In genomic region chr3:37163262-37164020, GRCh38 we compare ENCODE assay signal across 8 cellular contexts. TPM values are rescaled to one million over a fixed set of nuclear protein-coding genes. Genes with fewer than 3 reads are reported as not detected.
DNase-seq lines count a peak whose midpoint lies in the region; ATAC-seq and TF ChIP-seq lines count a peak whose summit lies in the region.

No MANE protein-coding gene starts in this region.

- DNase-seq in GM03348 (ENCODE audit: low spot score) (peak; percentile 79), HFFc6 (peak; percentile 64), memory B cell (ENCODE audit: low spot score in 2 of 2) (no peak), coronary artery (ENCODE audit: low spot score) (no peak), Right ventricle myocardium inferior (ENCODE audit: missing footprints) (no peak)
- peak; percentile 50 to 67 for DNase-seq in activated CD4-positive, alpha-beta T cell treated with anti-CD3 and anti-CD28 coated beads, Interleukin-2, amount 50 U/mL, for 48 hours
- no peak for DNase-seq in activated CD4-positive, CD25-positive, alpha-beta regulatory T cell (lab: John Stamatoyannopoulos, UW)

- TF ChIP-seq CTCF in HFFc6 (IDR thresholded peaks at IDR 0.05): no peak
- TF ChIP-seq CTCF in coronary artery (IDR thresholded peaks at IDR 0.05): no peak

- intact Hi-C loops in Right ventricle myocardium inferior (cut with DNase I): no loop called here

- peak overlapping the region; percentile 63 for H3K4me3 Mint-ChIP-seq in HFFc6
- H3K4me3 Mint-ChIP-seq in memory B cell: no peak overlapping the region

- H3K27ac ChIP-seq in coronary artery: no peak overlapping the region

- ATAC-seq in memory B cell (ENCODE audit: low read depth) (no peak), GM19328 (IDR thresholded peaks at IDR 0.05; ENCODE audit: unreplicated experiment) (no peak), Right ventricle myocardium inferior (no peak)

- H3K27ac Mint-ChIP-seq in HFFc6: peak overlapping the region; percentile 89
- peak overlapping the region; percentile 64 for H3K27ac Mint-ChIP-seq in memory B cell

- no peak overlapping the region for H3K4me3 ChIP-seq in coronary artery

- H3K9me3 Mint-ChIP-seq in HFFc6 (no peaks in the 10 kb centered on the region), memory B cell (no peaks in the 10 kb centered on the region)

- peaks cover 59% of the 10 kb centered on the region for H3K4me1 Mint-ChIP-seq in HFFc6 (ENCODE audit: low read depth)
- peaks cover 14% of the 10 kb centered on the region for H3K4me1 Mint-ChIP-seq in memory B cell

- peaks cover 64% of the 10 kb centered on the region for H3K36me3 Mint-ChIP-seq in HFFc6 (ENCODE audit: low read depth)
- peaks cover 9% of the 10 kb centered on the region for H3K36me3 Mint-ChIP-seq in memory B cell

- no peaks in the 10 kb centered on the region; the same call in 1 of the 2 replicates for H3K27me3 Mint-ChIP-seq in HFFc6 (ENCODE audit: insufficient read depth)
- no peaks in the 10 kb centered on the region for H3K27me3 Mint-ChIP-seq in memory B cell

RNA-seq across cellular contexts. Expression of gene LRRFIP2, which starts 10.9 kb away (rescaled TPM):
- total RNA-seq in HFFc6 (2021; fragmentation: NEBNext Ultra II Directional; extraction: Animal tissue kit (Norgen Biotek cat#: 25700)): 100 to 1,000 TPM; 124 to 151 (median 134) TPM
- 146 TPM for total RNA-seq in Right ventricle myocardium inferior

Comparison
In these comparisons a context has a peak if more than half of its experiments do, and no peak if none do; other contexts are left out.
1. DNase-seq: peak in GM03348 (single experiment), HFFc6 (single experiment) and activated CD4-positive, alpha-beta T cell treated with anti-CD3 and anti-CD28 coated beads, Interleukin-2, amount 50 U/mL, for 48 hours (2 of 2); none in memory B cell (0 of 2), coronary artery (single experiment), activated CD4-positive, CD25-positive, alpha-beta regulatory T cell (0 of 4) and Right ventricle myocardium inferior (single experiment).